In the genomic region with DNA sequence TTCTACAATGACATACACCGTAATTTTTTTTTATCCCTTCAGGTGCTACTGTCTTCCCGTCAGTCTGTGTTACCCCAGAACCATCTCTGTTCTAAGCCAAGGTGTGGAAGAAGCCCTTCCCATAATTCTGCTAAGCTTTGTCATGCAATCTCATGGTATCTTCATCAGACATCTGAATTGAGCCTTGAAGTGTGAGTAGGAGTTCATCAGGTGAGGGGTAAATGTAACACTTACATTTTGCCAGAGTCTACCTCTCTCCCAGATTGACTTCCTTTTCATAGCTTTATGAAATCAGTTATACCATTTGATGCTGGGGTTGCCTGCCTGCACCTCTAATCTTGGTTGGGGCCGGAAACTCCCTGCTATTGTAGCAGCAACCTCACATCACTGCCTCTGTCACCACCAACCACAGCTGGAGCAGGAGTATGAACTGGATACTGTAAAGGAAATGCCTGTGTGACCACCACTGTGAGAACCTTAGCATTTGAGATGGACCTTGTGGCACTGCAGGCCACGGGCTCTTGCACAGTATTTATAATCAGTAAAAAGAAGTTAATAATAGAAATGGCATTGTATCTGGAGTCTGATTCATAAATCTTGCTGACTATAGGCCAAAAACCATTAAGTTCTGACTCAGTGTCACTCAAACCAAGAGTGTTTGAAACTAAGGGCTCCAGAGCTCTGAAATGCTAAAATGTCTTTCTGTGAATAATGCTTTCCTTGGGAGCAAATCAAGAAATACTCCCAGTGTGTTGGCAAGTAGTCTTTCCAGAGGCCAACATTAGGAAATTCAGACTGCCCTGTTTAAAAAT, we compare ENCODE assay signal across 8 cellular contexts. TPM values are rescaled to one million over a fixed set of nuclear protein-coding genes. Genes with fewer than 3 reads are reported as not detected.
DNase-seq lines count a peak whose midpoint lies in the region; ATAC-seq and TF ChIP-seq lines count a peak whose summit lies in the region.

No MANE protein-coding gene starts in this region.

- no peak overlapping the region for H3K4me2 ChIP-seq in mammary epithelial cell (ENCODE audit: insufficient read depth, low read depth, low read length)

- no peaks in the 10 kb centered on the region for H3K27me3 ChIP-seq in mammary epithelial cell (ENCODE audit: insufficient read depth, low read length)
- no peaks in the 10 kb centered on the region for H3K27me3 ChIP-seq in breast epithelium
- H3K27me3 ChIP-seq in H7 (ENCODE audit: control insufficient read depth, insufficient read depth, low read length) = no peaks in the 10 kb centered on the region

- in situ Hi-C loops in mammary epithelial cell (cut with MboI; ENCODE audit: low sequenced_read_pairs in 2 of 2) = no loop called here

- H3K4me3 ChIP-seq in mammary epithelial cell (replicated peaks in 1 of 3; ENCODE audit: insufficient read depth in 1 of 3, low read depth in 2 of 3, low read length in 3 of 3) = no peak overlapping the region
- no peak overlapping the region for H3K4me3 ChIP-seq in breast epithelium
- no peak overlapping the region for H3K4me3 ChIP-seq in H7 (ENCODE audit: insufficient read depth, low read depth, low read length)

- H3K9me3 Mint-ChIP-seq in activated naive CD8-positive, alpha-beta T cell (ENCODE audit: low read depth) = no peaks in the 10 kb centered on the region
- no peaks in the 10 kb centered on the region for H3K9me3 Mint-ChIP-seq in osteocyte (ENCODE audit: unreplicated experiment)

- H3K9me3 ChIP-seq in mammary epithelial cell (replicated peaks; ENCODE audit: insufficient read depth, low read length) = no peaks in the 10 kb centered on the region
- H3K9me3 ChIP-seq in breast epithelium = no peaks in the 10 kb centered on the region

- BruUV-seq in mammary epithelial cell (replicated peaks; lab: Mats Ljungman, UMichigan) = no TSS peak

- peak overlapping the region; percentile 78 for H3K27ac Mint-ChIP-seq in activated naive CD8-positive, alpha-beta T cell
- peak overlapping the region; percentile 70 for H3K27ac Mint-ChIP-seq in osteocyte (ENCODE audit: unreplicated experiment)

- no peaks in the 10 kb centered on the region for H3K27me3 Mint-ChIP-seq in activated naive CD8-positive, alpha-beta T cell
- no peaks in the 10 kb centered on the region for H3K27me3 Mint-ChIP-seq in osteocyte (ENCODE audit: unreplicated experiment)

- dilution Hi-C loops in mammary epithelial cell (cut with HindIII; ENCODE audit: low sequenced_read_pairs) = no loop called here

- WGBS in mammary epithelial cell (ENCODE audit: low coverage, missing lambda C conversion rate) = 70% methylated on average over 4 of the region's 4 CpGs

- intact Hi-C loops in mammary epithelial cell (cut with micrococcal nuclease) = no loop called here
- intact Hi-C loops in breast epithelium (cut with DNase I; ENCODE audit: low total_unique reads) = no loop called here
- intact Hi-C loops in posterior vena cava (cut with DNase I) = no loop called here

- H3K4me1 Mint-ChIP-seq in activated naive CD8-positive, alpha-beta T cell (ENCODE audit: low read depth) = peaks cover 15% of the 10 kb centered on the region
- H3K4me1 Mint-ChIP-seq in osteocyte (ENCODE audit: unreplicated experiment) = peaks cover 53% of the 10 kb centered on the region

- CTCF ChIA-PET in mammary epithelial cell (lab: Charles Lee; ENCODE audit: low non-redundant PET) = no interaction called here

- DNase-seq in mammary epithelial cell (peak; percentile 66), breast epithelium (ENCODE audit: low spot score in 2 of 2) (no peak), osteocyte (ENCODE audit: extremely low spot score, unreplicated experiment) (no peak), posterior vena cava (ENCODE audit: low spot score) (no peak), middle frontal gyrus (ENCODE audit: extremely low spot score, low spot score) (no peak), H7 (no peak)

- TF ChIP-seq POLR2A in breast epithelium (IDR thresholded peaks at IDR 0.05) = no peak

- H3K27ac ChIP-seq in mammary epithelial cell (ENCODE audit: insufficient read depth, low read depth, low read length) (no peak overlapping the region), breast epithelium (no peak overlapping the region)

- H3K4me1 ChIP-seq in mammary epithelial cell (ENCODE audit: insufficient read depth, low read length) (peaks cover 2% of the 10 kb centered on the region), breast epithelium (no peaks in the 10 kb centered on the region)

- H3K36me3 Mint-ChIP-seq in activated naive CD8-positive, alpha-beta T cell = peaks cover 1% of the 10 kb centered on the region
- H3K36me3 Mint-ChIP-seq in osteocyte (ENCODE audit: unreplicated experiment) = no peaks in the 10 kb centered on the region

- no peaks in the 10 kb centered on the region for H4K20me1 ChIP-seq in mammary epithelial cell (ENCODE audit: insufficient read depth, low read length)

- TF ChIP-seq CTCF in mammary epithelial cell (conservative IDR thresholded peaks at IDR 0.05 in 1 of 2, IDR thresholded peaks at IDR 0.05 in 1 of 2; ENCODE audit: extremely low read depth in 1 of 2, insufficient read depth in 1 of 2, low read depth in 1 of 2, low read length in 2 of 2) = no peak
- no peak for TF ChIP-seq CTCF in breast epithelium (IDR thresholded peaks at IDR 0.05)
- no peak for TF ChIP-seq CTCF in osteocyte (IDR thresholded peaks at IDR 0.05)

- H3K4me3 Mint-ChIP-seq in activated naive CD8-positive, alpha-beta T cell = no peak overlapping the region
- no peak overlapping the region for H3K4me3 Mint-ChIP-seq in osteocyte (ENCODE audit: unreplicated experiment)

- H3K36me3 ChIP-seq in mammary epithelial cell (ENCODE audit: insufficient read depth, low read length) = no peaks in the 10 kb centered on the region
- no peaks in the 10 kb centered on the region for H3K36me3 ChIP-seq in breast epithelium
- no peaks in the 10 kb centered on the region for H3K36me3 ChIP-seq in H7 (replicated peaks; ENCODE audit: control insufficient read depth, insufficient read depth, low read length)

- H3K79me2 ChIP-seq in mammary epithelial cell (ENCODE audit: insufficient read depth, low read length) = no peaks in the 10 kb centered on the region

- no peak overlapping the region for H3K9ac ChIP-seq in mammary epithelial cell (ENCODE audit: insufficient read depth, low read length)

- peak; percentile 88 for ATAC-seq in HG03342 (IDR thresholded peaks at IDR 0.05; ENCODE audit: unreplicated experiment)

- H2AFZ ChIP-seq in mammary epithelial cell (ENCODE audit: low read depth, low read length) = no peak overlapping the region

RNA-seq across cellular contexts. Expression of gene STK38L, which starts 58.6 kb away (rescaled TPM):
- 10 to 100 TPM; 30.9 to 33.2 TPM for total RNA-seq in mammary epithelial cell
- polyA plus RNA-seq in mammary epithelial cell = 5.3 TPM
- polyA minus RNA-seq in mammary epithelial cell = 9.0 TPM
- 10 to 100 TPM; 29.4 to 48.8 (median 37.9) TPM for total RNA-seq in breast epithelium
- total RNA-seq in osteocyte = 75.6 and 81.3 TPM in 2 replicates
- total RNA-seq in posterior vena cava = 100 to 1,000 TPM in 1 of 2 donors, 10 to 100 TPM in 1; 93.3 to 221 TPM
- total RNA-seq in H7 (2014; rRNA removed; shearing (Covaris generic)) = 18.0 and 20.5 TPM in 2 replicates
